22 cellular contexts compared by ENCODE assay signal in the genomic region with DNA sequence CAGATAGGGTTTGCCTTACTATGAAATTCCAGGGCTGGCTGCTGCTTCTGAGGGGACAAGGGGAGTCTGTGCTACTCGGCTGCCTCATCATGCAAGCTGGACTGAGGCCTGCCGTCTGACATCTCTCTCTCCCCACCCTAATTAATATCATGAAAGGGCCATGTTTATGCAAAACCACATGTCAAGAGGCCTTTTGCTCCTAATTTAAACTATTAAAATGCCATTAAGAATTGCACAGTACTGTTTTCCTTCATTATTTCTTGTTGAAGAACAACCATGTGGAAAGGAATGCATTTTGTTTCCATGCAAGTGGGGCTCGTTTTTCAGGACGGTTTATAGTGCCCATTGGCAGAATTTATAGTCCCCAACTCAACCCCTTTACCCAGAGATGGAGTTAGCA.
"Had no signal": no experiment of that assay in that cellular context is flagged by ENCODE, and none has a peak within 500 bp of the region (broad histone marks: within the 10 kb centered on the region; RNA-seq: fewer than 3 reads in every experiment).

No MANE protein-coding gene starts in this region.

- H3K4me3 ChIP-seq: K562, SJSA1, SK-N-MC had no signal

- H3K9me3 ChIP-seq: SJSA1 had no signal

- H3K36me3 ChIP-seq: SJSA1 had no signal

- DNase-seq: Kasumi-1, MM.1S, NCI-H1092 treated with DMSO at 0.1 percent for 48 hours, NCI-H1436, NCI-H187, NCI-H2029, NCI-H2081 treated with DMSO at 0.1 percent for 48 hours, NCI-H2171, NCI-H226, NCI-H446, NCI-H510A, NCI-H524 treated with DMSO at 0.1 percent for 48 hours, NCI-H69, NCI-H774, Right ventricle myocardium superior, RPMI8226, SIG-M5 had no signal

- H3K9ac ChIP-seq: KMS-11 had no signal

- ATAC-seq: K562 had no signal

- H3K27me3 ChIP-seq: SJSA1 had no signal

- H3K4me2 ChIP-seq: KMS-11 had no signal

- H3K27ac ChIP-seq: HL-60, KMS-11, SJSA1, SK-N-MC had no signal

- H3K4me1 ChIP-seq: SJSA1 had no signal
